ENCODE assay signal across 21 cellular contexts in genomic region chr1:54835131-54835898, GRCh38. TPM values are rescaled to one million over a fixed set of nuclear protein-coding genes. Genes with fewer than 3 reads are reported as not detected.
"Had no signal": no experiment of that assay in that cellular context is flagged by ENCODE, and none has a peak within 500 bp of the region (broad histone marks: within the 10 kb centered on the region; RNA-seq: fewer than 3 reads in every experiment).

No MANE protein-coding gene starts in this region.

- DNase-seq: activated effector memory CD4-positive, alpha-beta T cell treated with anti-CD3 and anti-CD28 coated beads, Interleukin-2, amount 50 U/mL, for 16 hours; activated naive CD4-positive, alpha-beta T cell treated with anti-CD3 and anti-CD28 coated beads, Interleukin-2, amount 10 ng/mL, durations not matched to agents 7 days and 5 days; activated T-cell treated with anti-CD3 and anti-CD28 coated beads, Interleukin-2, amount 50 U/mL, for 72 hours; amygdala; effector CD4-positive, alpha-beta T cell; erythroblast; foreskin keratinocyte; kidney; left ventricle myocardium inferior; mammary epithelial cell; naive thymus-derived CD8-positive, alpha-beta T cell; pancreas; psoas muscle; right cardiac atrium; stimulated activated CD4-positive, alpha-beta T cell treated with anti-CD3 and anti-CD28 coated beads, Interleukin-4, amount 100 ng/mL, for 4 hours had no signal

- H3K36me3 ChIP-seq: left ventricle myocardium inferior, pancreas, tibial nerve had no signal

- FAIRE-seq: kidney, pancreas had no signal

- ATAC-seq: activated T-cell treated with anti-CD3 and anti-CD28 coated beads, Interleukin-2, amount 50 U/mL, for 72 hours; foreskin keratinocyte; naive thymus-derived CD8-positive, alpha-beta T cell; psoas muscle; right cardiac atrium; SK-N-SH treated with all-trans-retinoic acid at 6 μM for 48 hours; WTC11 had no signal

- H3K9me3 ChIP-seq: pancreas had no signal

- H3K4me1 ChIP-seq: left ventricle myocardium inferior, pancreas, psoas muscle, tibial nerve had no signal

- H3K36me3 Mint-ChIP-seq: activated naive CD4-positive, alpha-beta T cell treated with anti-CD3 and anti-CD28 coated beads, Interleukin-2, amount 10 ng/mL, durations not matched to agents 7 days and 5 days; mesothelial cell of epicardium; WTC11 had no signal

- H3K9me3 Mint-ChIP-seq: activated naive CD4-positive, alpha-beta T cell treated with anti-CD3 and anti-CD28 coated beads, Interleukin-2, amount 10 ng/mL, durations not matched to agents 7 days and 5 days; WTC11 had no signal

- H3K27me3 ChIP-seq: pancreas had no signal

- H3K27ac ChIP-seq: foreskin keratinocyte, left ventricle myocardium inferior, pancreas, psoas muscle, tibial nerve had no signal

- H3K4me3 Mint-ChIP-seq: activated naive CD4-positive, alpha-beta T cell treated with anti-CD3 and anti-CD28 coated beads, Interleukin-2, amount 10 ng/mL, durations not matched to agents 7 days and 5 days; activated T-cell treated with anti-CD3 and anti-CD28 coated beads, Interleukin-2, amount 50 U/mL, for 72 hours; mesothelial cell of epicardium; naive thymus-derived CD8-positive, alpha-beta T cell; stimulated activated naive CD8-positive, alpha-beta T cell treated with anti-CD3 and anti-CD28 coated beads, Interleukin-15, Interleukin-2, amounts not matched to agents 100 ng/mL and 50 ng/mL, for 24 hours; WTC11 had no signal

- H3K27me3 Mint-ChIP-seq: stimulated activated naive CD8-positive, alpha-beta T cell treated with anti-CD3 and anti-CD28 coated beads, Interleukin-15, Interleukin-2, amounts not matched to agents 100 ng/mL and 50 ng/mL, for 24 hours had no signal

- H3K27ac Mint-ChIP-seq: activated naive CD4-positive, alpha-beta T cell treated with anti-CD3 and anti-CD28 coated beads, Interleukin-2, amount 10 ng/mL, durations not matched to agents 7 days and 5 days; activated T-cell treated with anti-CD3 and anti-CD28 coated beads, Interleukin-2, amount 50 U/mL, for 72 hours; mesothelial cell of epicardium; naive thymus-derived CD8-positive, alpha-beta T cell; stimulated activated naive CD8-positive, alpha-beta T cell treated with anti-CD3 and anti-CD28 coated beads, Interleukin-15, Interleukin-2, amounts not matched to agents 100 ng/mL and 50 ng/mL, for 24 hours; WTC11 had no signal

- H3K4me3 ChIP-seq: left ventricle myocardium inferior, pancreas, psoas muscle, tibial nerve had no signal

- H3K4me1 Mint-ChIP-seq: activated naive CD4-positive, alpha-beta T cell treated with anti-CD3 and anti-CD28 coated beads, Interleukin-2, amount 10 ng/mL, durations not matched to agents 7 days and 5 days; naive thymus-derived CD8-positive, alpha-beta T cell had no signal

RNA-seq across cellular contexts. Expression of gene TTC22, which starts 34.2 kb away (rescaled TPM):
- total RNA-seq: glomerular endothelial cell, tibial nerve had no signal
